Comparison of ENCODE assay signal across 8 cellular contexts in genomic region chr20:31605902-31606677, GRCh38. TPM values are rescaled to one million over a fixed set of nuclear protein-coding genes. Genes with fewer than 3 reads are reported as not detected.
DNase-seq lines count a peak whose midpoint lies in the region; ATAC-seq, FAIRE-seq and TF ChIP-seq lines count a peak whose summit lies in the region.

No MANE protein-coding gene starts in this region.

- H3K4me2 ChIP-seq in A549 (peak overlapping the region; percentile 90), neural cell (ENCODE audit: low read length) (peak overlapping the region; percentile 72)

- no peak overlapping the region for H3K27ac Mint-ChIP-seq in activated B cell treated with CpG ODN at 0.5 μM for 24 hours

- no peaks in the 10 kb centered on the region for H3F3A ChIP-seq in neural cell (ENCODE audit: insufficient read depth, low read length, poor library complexity, severe bottlenecking)

- peaks cover 3% of the 10 kb centered on the region for H3K36me3 Mint-ChIP-seq in activated B cell treated with CpG ODN at 0.5 μM for 24 hours (ENCODE audit: low read depth)

- peak overlapping the region; percentile 93 for H3K4me3 ChIP-seq in A549
- H3K4me3 ChIP-seq in H7 (ENCODE audit: insufficient read depth, low read depth, low read length), result peak overlapping the region; percentile 99
- H3K4me3 ChIP-seq in esophagus squamous epithelium, result peak overlapping the region; percentile 75 to 91 (median 82)
- H3K4me3 ChIP-seq in neural cell (ENCODE audit: low read length), result peak overlapping the region; percentile 70

- H3K4me1 ChIP-seq in A549, result peaks cover 58% of the 10 kb centered on the region
- peaks cover 29 to 90% (median 30%) of the 10 kb centered on the region in 3 donors for H3K4me1 ChIP-seq in esophagus squamous epithelium

- no peak overlapping the region for H2AFZ ChIP-seq in neural cell (ENCODE audit: low read depth, low read length)

- intact Hi-C loops in activated B cell treated with CpG ODN at 0.5 μM for 24 hours (cut with micrococcal nuclease) (loop anchor here (1.0 to 2.0 kb wide), 6 partner anchors 7 to 117 kb away; partner anchors contain the start of genes BCL2L1 and HM13), esophagus squamous epithelium (cut with DNase I) (loop anchor here (5.0 kb wide), 1 partner anchor 34 kb away; no protein-coding TSS in a partner anchor)

- no peak for FAIRE-seq in A549 (lab: Jason Lieb, UNC)

- CTCF ChIA-PET in A549 (lab: Yijun Ruan, JAX) (interaction anchor here (0.6 to 25.0 kb wide), 11 partner anchors 10 to 118 kb away, joined by 3 to 966 read pairs (median 8); a partner anchor contains a TSS), activated B cell treated with CpG ODN at 0.5 μM for 24 hours (lab: Charles Lee) (interaction anchor here (1.3 to 1.8 kb wide), 3 partner anchors 36 to 49 kb away, joined by 3 to 16 read pairs (median 5); no protein-coding TSS in a partner anchor)

- H3K9me3 Mint-ChIP-seq in activated B cell treated with CpG ODN at 0.5 μM for 24 hours, result no peaks in the 10 kb centered on the region

- no peaks in the 10 kb centered on the region for H3K27me3 ChIP-seq in H7 (ENCODE audit: control insufficient read depth, insufficient read depth, low read length)
- H3K27me3 ChIP-seq in esophagus squamous epithelium, result peaks cover 0 to 9% (median 0%) of the 10 kb centered on the region in 4 donors
- peaks cover 41% of the 10 kb centered on the region for H3K27me3 ChIP-seq in neural cell (ENCODE audit: insufficient read depth, low read depth, low read length)

- H3K9me3 ChIP-seq in A549, result no peaks in the 10 kb centered on the region
- H3K9me3 ChIP-seq in esophagus squamous epithelium, result no peaks in the 10 kb centered on the region
- no peaks in the 10 kb centered on the region for H3K9me3 ChIP-seq in neural cell (ENCODE audit: low read length)

- 3% methylated on average over 16 of the region's 39 CpGs for WGBS in A549 (ENCODE audit: missing lambda C conversion rate)
- 7 to 14% methylated on average over 5 to 13 of the region's 39 CpGs for WGBS in esophagus squamous epithelium, 2 donors

- H4K20me1 ChIP-seq in neural cell (ENCODE audit: insufficient read depth), result no peaks in the 10 kb centered on the region

- peaks cover 30% of the 10 kb centered on the region for H3K4me1 Mint-ChIP-seq in activated B cell treated with CpG ODN at 0.5 μM for 24 hours

- peak overlapping the region; percentile 70 for H3K9ac ChIP-seq in neural cell (ENCODE audit: low read length)

- H3K36me3 ChIP-seq in H7 (replicated peaks; ENCODE audit: control insufficient read depth, insufficient read depth, low read length) (peaks cover 2% of the 10 kb centered on the region), esophagus squamous epithelium (peaks cover 0 to 8% (median 0%) of the 10 kb centered on the region in 3 donors), neural cell (ENCODE audit: insufficient read depth, low read length) (no peaks in the 10 kb centered on the region)

- peak overlapping the region; percentile 97 to 98 for H3K27ac ChIP-seq in A549
- peak overlapping the region; percentile 94 to 97 (median 96) for H3K27ac ChIP-seq in esophagus squamous epithelium
- H3K27ac ChIP-seq in neural cell (ENCODE audit: low read length), result peak overlapping the region; percentile 49

- no peaks in the 10 kb centered on the region for H3K9me2 ChIP-seq in neural cell (ENCODE audit: insufficient read depth, low read length)

- no peak for TF ChIP-seq RAD21 in A549 (conservative IDR thresholded peaks at IDR 0.05 in 1 of 2, IDR thresholded peaks at IDR 0.05 in 1 of 2)
- no peak for TF ChIP-seq RAD21 in neural cell (conservative IDR thresholded peaks at IDR 0.05)

- H3K4me3 Mint-ChIP-seq in activated B cell treated with CpG ODN at 0.5 μM for 24 hours, result peak overlapping the region; percentile 97

- H3K27me3 Mint-ChIP-seq in activated B cell treated with CpG ODN at 0.5 μM for 24 hours, result peaks cover 44% of the 10 kb centered on the region

- TF ChIP-seq POLR2A in A549 (IDR thresholded peaks at IDR 0.05; ENCODE audit: low read length), result no peak
- peak in 1 of 4 donors; percentile 34 for TF ChIP-seq POLR2A in esophagus squamous epithelium (IDR thresholded peaks at IDR 0.05)

- TF ChIP-seq CTCF in A549 (IDR thresholded peaks at IDR 0.05), result 0 out of 3 replicates have a peak, but pooled peaks have one; percentile 10
- TF ChIP-seq CTCF in activated B cell treated with CpG ODN at 0.5 μM for 24 hours (IDR thresholded peaks at IDR 0.05), result no peak
- TF ChIP-seq CTCF in esophagus squamous epithelium (IDR thresholded peaks at IDR 0.05), result peak in 1 of 6 experiments; percentile 9
- TF ChIP-seq CTCF in neural cell (IDR thresholded peaks at IDR 0.05; ENCODE audit: poor library complexity, severe bottlenecking), result peak; percentile 15

- DNase-seq in A549 (ENCODE audit: low read depth in 1 of 2, low spot score in 1 of 2) (no peak), H7 (peak; percentile 86), activated B cell treated with CpG ODN at 0.5 μM for 24 hours (peak; percentile 30), esophagus squamous epithelium (lab: John Stamatoyannopoulos, UW) (no peak), left lobe of liver (ENCODE audit: low spot score) (no peak), NCI-H1694 treated with DMSO at 0.1 percent for 48 hours (lab: John Stamatoyannopoulos, UW) (no peak), A172 (ENCODE audit: low spot score) (no peak)

- POLR2A ChIA-PET in A549 (lab: Yijun Ruan, JAX), result interaction anchor here (1.2 to 8.1 kb wide), 15 partner anchors 9 to 117 kb away, joined by 3 to 265 read pairs (median 21); partner anchors contain the start of gene BCL2L1
- POLR2A ChIA-PET in activated B cell treated with CpG ODN at 0.5 μM for 24 hours (lab: Charles Lee), result interaction anchor here (1.2 to 1.6 kb wide), 3 partner anchors 33 to 59 kb away, joined by 5 to 15 read pairs (median 5); a partner anchor contains a TSS

- TF ChIP-seq EP300 in A549 (IDR thresholded peaks at IDR 0.05) (no peak), neural cell (conservative IDR thresholded peaks at IDR 0.05; ENCODE audit: poor library complexity, severe bottlenecking) (no peak)

- ATAC-seq in A549 (no peak), activated B cell treated with CpG ODN at 0.5 μM for 24 hours (ENCODE audit: low read depth) (no peak), left lobe of liver (no peak)

- H3K79me2 ChIP-seq in neural cell (replicated peaks; ENCODE audit: insufficient read depth, low read length), result no peaks in the 10 kb centered on the region

TF ChIP-seq in A549, 52 proteins besides CTCF, POLR2A, EP300 and RAD21 (continues in another document):
- no peak for TF ChIP-seq ESRRA (IDR thresholded peaks at IDR 0.05; ENCODE audit: borderline replicate concordance, low read length)
- no peak for TF ChIP-seq MAZ (IDR thresholded peaks at IDR 0.05; ENCODE audit: borderline replicate concordance, low read depth, low read length)
- no peak for TF ChIP-seq NR3C1 (IDR thresholded peaks at IDR 0.05)
- peak; percentile 62; the same call in 1 of the 2 replicates for TF ChIP-seq PBX3 (IDR thresholded peaks at IDR 0.05)

TF ChIP-seq in neural cell, 6 proteins besides CTCF, POLR2A, EP300 and RAD21:
- TF ChIP-seq POLR2AphosphoS5 (IDR thresholded peaks at IDR 0.05), result peak; percentile 50
- TF ChIP-seq MXI1 (conservative IDR thresholded peaks at IDR 0.05; ENCODE audit: poor library complexity, severe bottlenecking), result no peak
- TF ChIP-seq TAF1 (IDR thresholded peaks at IDR 0.05; ENCODE audit: low read depth), result no peak
- no peak for TF ChIP-seq SMC3 (conservative IDR thresholded peaks at IDR 0.05; ENCODE audit: poor library complexity)
- no peak for TF ChIP-seq EZH2 (IDR thresholded peaks at IDR 0.05; ENCODE audit: borderline replicate concordance, insufficient read depth, low read length, poor library complexity, severe bottlenecking)

RNA-seq across cellular contexts. Expression of gene ID1, which starts 1.0 kb away (rescaled TPM):
- polyA plus RNA-seq in A549 (2011; rRNA removed) (237 and 250 TPM in 2 replicates), A549 (2017; fragmentation: RNase III; extraction: RNeasy Plus Mini Kit Qiagen cat#74134 plus additional on column Dnase treatment) (257 to 432 TPM (median 387 TPM) in 3 replicates), neural cell (26.3 and 30.6 TPM in 2 replicates)
- polyA plus RNA-seq in A549 (2012; cell fraction: cytosol; rRNA removed), result 951 and 1,146 TPM in 2 replicates
- 1,622 and 2,122 TPM in 2 replicates for polyA plus RNA-seq in A549 (2012; cell fraction: nucleus; rRNA removed)
- polyA minus RNA-seq in A549 (2011; rRNA and poly(A)+ RNA removed), result 188 and 250 TPM in 2 replicates
- total RNA-seq in H7 (2014; rRNA removed; shearing (Covaris generic)), result 424 and 491 TPM in 2 replicates
- total RNA-seq in activated B cell treated with CpG ODN at 0.5 μM for 24 hours (0.20 and 0.60 TPM in 2 replicates), esophagus squamous epithelium (100 to 1,000 TPM; 422 to 839 (median 555) TPM), left lobe of liver (37.2 TPM)
- polyA minus RNA-seq in neural cell, result 24.6 and 26.2 TPM in 2 replicates
- total RNA-seq in A172 (2014; rRNA removed; shearing (Covaris generic)), result 395 and 602 TPM in 2 replicates

RNA-seq across cellular contexts. Expression of gene COX4I2, which starts 31.6 kb away (rescaled TPM):
- not detected in 2 replicates for polyA plus RNA-seq in A549 (2011; rRNA removed)
- polyA plus RNA-seq in A549 (2012; cell fraction: cytosol; rRNA removed), result not detected in 2 replicates
- polyA plus RNA-seq in A549 (2012; cell fraction: nucleus; rRNA removed), result not detected in 2 replicates
- not detected in 3 replicates for polyA plus RNA-seq in A549 (2017; fragmentation: RNase III; extraction: RNeasy Plus Mini Kit Qiagen cat#74134 plus additional on column Dnase treatment)
- polyA minus RNA-seq in A549 (2011; rRNA and poly(A)+ RNA removed), result not detected in 2 replicates
- total RNA-seq in H7 (2014; rRNA removed; shearing (Covaris generic)), result 0.21 TPM in 1 of 2 replicates, not detected in the other
- total RNA-seq in activated B cell treated with CpG ODN at 0.5 μM for 24 hours, result not detected in 2 replicates
- total RNA-seq in esophagus squamous epithelium, result 1 to 10 TPM in 2 of 4 donors, under 1 TPM in 1, not detected in 1; 0.83 to 3.1 (median 2.6) TPM
- polyA plus RNA-seq in neural cell, result not detected in 2 replicates
- polyA minus RNA-seq in neural cell, result not detected in 2 replicates
- total RNA-seq in left lobe of liver, result not detected
- total RNA-seq in A172 (2014; rRNA removed; shearing (Covaris generic)), result not detected in 2 replicates

Comparison
In these comparisons a context has a peak if more than half of its experiments do, and no peak if none do; other contexts are left out.
1. DNase-seq: peak in H7 (single experiment) and activated B cell treated with CpG ODN at 0.5 μM for 24 hours (single experiment); none in A549 (0 of 2), esophagus squamous epithelium (single experiment), left lobe of liver (single experiment), NCI-H1694 treated with DMSO at 0.1 percent for 48 hours (single experiment) and A172 (single experiment).
2. RNA of gene ID1, which starts 1.0 kb away (total RNA-seq): 422 to 839 TPM in esophagus squamous epithelium, 395 to 602 TPM in A172, 424 to 491 TPM in H7 and 37.2 TPM in left lobe of liver (single experiment); 0.20 to 0.60 TPM in activated B cell treated with CpG ODN at 0.5 μM for 24 hours; every median in the first group is over 10 times any median in the second.
3. Peak in every context shown above with its lines, with median percentiles within 50 percentile points of each other: H3K27ac ChIP-seq and H3K4me3 ChIP-seq.